ENCODE assay signal across 1 cellular context in genomic region chr10:16916496-16916895, GRCh38.
TF ChIP-seq lines count a peak whose summit lies in the region.

No MANE protein-coding gene starts in this region.

TF ChIP-seq in HepG2, 621 proteins besides CTCF, POLR2A, EP300 and RAD21 (continued from another document):
- TF ChIP-seq MAFK (conservative IDR thresholded peaks at IDR 0.05 in 1 of 2, IDR thresholded peaks at IDR 0.05 in 1 of 2; ENCODE audit: low read length in 2 of 2) (peak; percentile 19 to 57; a peak in 2 of 4 replicates), MXD1 (CRISPR knock-in tag; IDR thresholded peaks at IDR 0.05) (no peak), NONO (IDR thresholded peaks at IDR 0.05) (no peak), NONO (CRISPR knock-in tag; conservative IDR thresholded peaks at IDR 0.05) (no peak)
